ENCODE assay signal across 1 cellular context in the genomic region with DNA sequence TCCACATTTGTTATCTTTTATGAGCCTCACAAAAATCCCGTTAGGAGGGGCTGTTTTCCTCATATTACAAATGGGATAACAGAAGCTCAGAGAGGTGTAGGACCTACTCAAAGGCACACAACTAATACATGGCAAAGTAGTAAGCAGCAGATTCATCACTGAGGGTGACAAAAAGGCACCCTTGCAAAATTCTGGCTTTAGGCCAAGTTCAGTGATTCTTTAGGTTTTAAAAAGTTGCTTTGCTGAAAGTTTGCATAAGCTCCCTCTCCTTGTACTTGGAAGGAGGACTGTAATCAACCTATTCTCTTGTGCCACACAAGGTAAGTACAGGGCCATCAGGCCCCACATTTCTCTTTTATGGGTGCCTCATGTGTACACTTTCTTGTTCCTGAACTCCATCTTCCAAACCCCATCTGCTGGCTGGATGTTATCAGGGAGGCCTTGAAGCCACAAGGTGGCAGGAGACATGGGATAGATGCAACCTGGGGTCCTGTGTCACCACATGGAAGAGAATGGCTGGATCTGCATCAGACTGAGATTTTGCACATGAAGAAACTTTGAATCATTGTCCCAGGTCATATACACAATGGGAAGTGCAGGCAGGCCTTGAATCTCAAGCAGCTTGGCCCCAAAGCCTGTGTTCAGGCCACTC.
TF ChIP-seq lines count a peak whose summit lies in the region.

No MANE protein-coding gene starts in this region.

TF ChIP-seq in HCT116, 20 proteins besides CTCF, POLR2A, EP300 and RAD21 (continued from another document):
- no peak for TF ChIP-seq SRF (IDR thresholded peaks at IDR 0.05; ENCODE audit: low read depth)
- TF ChIP-seq EZH2 (IDR thresholded peaks at IDR 0.05) = no peak
- no peak for TF ChIP-seq FOSL1 (IDR thresholded peaks at IDR 0.05; ENCODE audit: low read depth)
